ENCODE assay signal across 9 cellular contexts in genomic region chr7:151447901-151448260, GRCh38. TPM values are rescaled to one million over a fixed set of nuclear protein-coding genes. Genes with fewer than 3 reads are reported as not detected.
DNase-seq lines count a peak whose midpoint lies in the region; ATAC-seq and TF ChIP-seq lines count a peak whose summit lies in the region.
"Had no signal": no experiment of that assay in that cellular context is flagged by ENCODE, and none has a peak within 500 bp of the region (broad histone marks: within the 10 kb centered on the region; RNA-seq: fewer than 3 reads in every experiment).

No MANE protein-coding gene starts in this region.

- no peak for ATAC-seq in CD4-positive, CD25-positive, alpha-beta regulatory T cell (ENCODE audit: low read depth in 2 of 2)
- no peak for ATAC-seq in HG02798 (IDR thresholded peaks at IDR 0.05; ENCODE audit: poor library complexity, unreplicated experiment)

- WGBS in esophagus squamous epithelium, 2 donors = 57 to 71% methylated on average over 20 to 26 of the region's 26 CpGs
- 47 to 66% (median 64%) methylated on average over 26 of the region's 26 CpGs for WGBS in ovary, 3 donors

- H3K9me3 Mint-ChIP-seq in CD4-positive, CD25-positive, alpha-beta regulatory T cell = peaks cover 0 to 2% (median 0%) of the 10 kb centered on the region in 7 donors

- H3K36me3 Mint-ChIP-seq in CD4-positive, CD25-positive, alpha-beta regulatory T cell = no peaks in the 10 kb centered on the region

- H3K79me2 ChIP-seq in OCI-LY7 (ENCODE audit: insufficient read depth, low read depth, low read length) = no peaks in the 10 kb centered on the region

- intact Hi-C loops in OCI-LY7 (cut with micrococcal nuclease; ENCODE audit: unreplicated experiment) (loop anchor here (1.0 to 10.0 kb wide), 3 partner anchors 80 to 317 kb away; no protein-coding TSS in a partner anchor), esophagus squamous epithelium (cut with DNase I) (loop anchor here (2.0 kb wide), 1 partner anchor 79 kb away; no protein-coding TSS in a partner anchor), ovary (cut with DNase I) (loop anchor here (1.0 to 5.0 kb wide), 4 partner anchors 79 to 133 kb away; no protein-coding TSS in a partner anchor)

- no peak for TF ChIP-seq EP300 in ovary (IDR thresholded peaks at IDR 0.05)

- no peak overlapping the region for H3K4me3 ChIP-seq in CD4-positive, CD25-positive, alpha-beta regulatory T cell (ENCODE audit: low read depth, low read length)
- H3K4me3 ChIP-seq in OCI-LY7 (ENCODE audit: low read depth, low read length, poor library complexity, severe bottlenecking) = no peak overlapping the region
- peak overlapping the region; percentile 40 to 66 (median 52) for H3K4me3 ChIP-seq in esophagus squamous epithelium
- peak overlapping the region; percentile 52 for H3K4me3 ChIP-seq in ovary
- H3K4me3 ChIP-seq: mucosa of descending colon had no signal

- H3K9me3 ChIP-seq in CD4-positive, CD25-positive, alpha-beta regulatory T cell (ENCODE audit: control insufficient read depth in 2 of 2, low read length in 2 of 2) = no peaks in the 10 kb centered on the region
- H3K9me3 ChIP-seq in OCI-LY7 (ENCODE audit: low read length) (no peaks in the 10 kb centered on the region), esophagus squamous epithelium (no peaks in the 10 kb centered on the region), ovary (no peaks in the 10 kb centered on the region)
- H3K9me3 ChIP-seq: mucosa of descending colon had no signal

- peak overlapping the region; percentile 48 to 89 (median 76) for H3K4me3 Mint-ChIP-seq in CD4-positive, CD25-positive, alpha-beta regulatory T cell

- H3K9me2 ChIP-seq in OCI-LY7 (ENCODE audit: insufficient read depth, low read length) = no peaks in the 10 kb centered on the region

- H4K20me1 ChIP-seq in OCI-LY7 (ENCODE audit: insufficient read depth, low read length) = no peaks in the 10 kb centered on the region

- H3K27me3 Mint-ChIP-seq in CD4-positive, CD25-positive, alpha-beta regulatory T cell = peaks cover 29% of the 10 kb centered on the region

- no peaks in the 10 kb centered on the region for H3K27me3 ChIP-seq in CD4-positive, CD25-positive, alpha-beta regulatory T cell (ENCODE audit: control insufficient read depth, insufficient read depth, low read length)
- H3K27me3 ChIP-seq in esophagus squamous epithelium (peaks cover 0 to 17% (median 0%) of the 10 kb centered on the region in 4 donors), ovary (no peaks in the 10 kb centered on the region)

- TF ChIP-seq POLR2A in esophagus squamous epithelium (IDR thresholded peaks at IDR 0.05) (no peak), ovary (IDR thresholded peaks at IDR 0.05) (no peak)

- no peak overlapping the region for H3K27ac Mint-ChIP-seq in CD4-positive, CD25-positive, alpha-beta regulatory T cell

- no peak for TF ChIP-seq CTCF in OCI-LY7 (conservative IDR thresholded peaks at IDR 0.05; ENCODE audit: low read length)
- no peak for TF ChIP-seq CTCF in esophagus squamous epithelium (IDR thresholded peaks at IDR 0.05)
- no peak for TF ChIP-seq CTCF in ovary (IDR thresholded peaks at IDR 0.05)
- TF ChIP-seq CTCF in GM10248 (IDR thresholded peaks at IDR 0.05; ENCODE audit: control extremely low read depth, extremely low read depth, low read depth, missing control alignments) = no peak

- no peak for DNase-seq in CD4-positive, CD25-positive, alpha-beta regulatory T cell
- DNase-seq in OCI-LY7 (ENCODE audit: low spot score) = no peak
- no peak for DNase-seq in esophagus squamous epithelium (lab: John Stamatoyannopoulos, UW)
- peak in 1 of 5 donors; percentile 21 for DNase-seq in ovary
- no peak for DNase-seq in GM10248 (ENCODE audit: extremely low spot score)
- no peak for DNase-seq in T-helper 9 cell
- DNase-seq in activated CD8-positive, alpha-beta memory T cell treated with anti-CD3 and anti-CD28 coated beads for 24 hours = no peak

- peaks cover 7% of the 10 kb centered on the region for H3K4me1 ChIP-seq in CD4-positive, CD25-positive, alpha-beta regulatory T cell (ENCODE audit: control insufficient read depth, insufficient read depth, low read length, poor library complexity, severe bottlenecking)
- H3K4me1 ChIP-seq in OCI-LY7 (ENCODE audit: insufficient read depth, low read length, poor library complexity, severe bottlenecking) = no peaks in the 10 kb centered on the region
- H3K4me1 ChIP-seq in esophagus squamous epithelium = peaks cover 5 to 17% (median 6%) of the 10 kb centered on the region in 3 donors
- H3K4me1 ChIP-seq in ovary (ENCODE audit: insufficient read depth) = peaks cover 1% of the 10 kb centered on the region

- H3K4me2 ChIP-seq in OCI-LY7 (ENCODE audit: low read length) = peak overlapping the region; percentile 46; the same call in 1 of the 2 replicates

- H2AFZ ChIP-seq in OCI-LY7 (ENCODE audit: low read length) = no peak overlapping the region

- no peaks in the 10 kb centered on the region for H3K36me3 ChIP-seq in CD4-positive, CD25-positive, alpha-beta regulatory T cell (ENCODE audit: control insufficient read depth, insufficient read depth, low read length)
- H3K36me3 ChIP-seq in OCI-LY7 (ENCODE audit: insufficient read depth, low read length) (no peaks in the 10 kb centered on the region), esophagus squamous epithelium (no peaks in the 10 kb centered on the region), ovary (no peaks in the 10 kb centered on the region)

- H3K4me1 Mint-ChIP-seq in CD4-positive, CD25-positive, alpha-beta regulatory T cell = peaks cover 0 to 6% (median 1%) of the 10 kb centered on the region in 4 donors

- H3K27ac ChIP-seq in CD4-positive, CD25-positive, alpha-beta regulatory T cell (ENCODE audit: insufficient read depth, low read length, poor library complexity, severe bottlenecking) = no peak overlapping the region
- no peak overlapping the region for H3K27ac ChIP-seq in OCI-LY7 (ENCODE audit: low read depth, low read length, poor library complexity, severe bottlenecking)
- peak overlapping the region; percentile 32 to 67 (median 62) for H3K27ac ChIP-seq in esophagus squamous epithelium
- H3K27ac ChIP-seq in ovary = peak overlapping the region in 1 of 2 donors; percentile 64

- BruUV-seq in OCI-LY7 (replicated peaks; lab: Mats Ljungman, UMichigan) = no TSS peak

- POLR2A ChIA-PET in OCI-LY7 (lab: Charles Lee) (no interaction called here), GM10248 (lab: Yijun Ruan, JAX) (no interaction called here)

- CTCF ChIA-PET in OCI-LY7 (lab: Charles Lee; ENCODE audit: unreplicated experiment) = interaction anchor here (1.2 kb wide), 1 partner anchor 81 kb away, joined by 3 read pairs; no protein-coding TSS in a partner anchor
- CTCF ChIA-PET in GM10248 (lab: Yijun Ruan, JAX) = interaction anchor here (0.8 to 3.9 kb wide), 35 partner anchors 8 to 324 kb away, joined by 3 to 77 read pairs (median 6); partner anchors contain the start of genes CRYGN and WDR86

RNA-seq across cellular contexts. Expression of gene CRYGN, which starts 7.9 kb away (rescaled TPM):
- total RNA-seq in CD4-positive, CD25-positive, alpha-beta regulatory T cell = 0.39 TPM
- under 1 TPM in 3 of 4 donors, not detected in 1; 0.30 to 0.39 (median 0.38) TPM for polyA plus RNA-seq in CD4-positive, CD25-positive, alpha-beta regulatory T cell
- 0.09 and 0.26 TPM in 2 replicates for total RNA-seq in OCI-LY7 (2014; rRNA removed; shearing (Covaris generic))
- total RNA-seq in OCI-LY7 (2022) (not detected in 2 replicates), esophagus squamous epithelium (under 1 TPM in 1 of 4 donors, not detected in 3; 0.19 TPM), ovary (1 to 10 TPM in 2 of 7 donors, under 1 TPM in 3, not detected in 2; 0.43 to 2.3 (median 0.95) TPM)
- polyA plus RNA-seq in ovary = under 1 TPM; 0.24 to 0.53 TPM

RNA-seq across cellular contexts. Expression of gene WDR86, which starts 38.0 kb away (rescaled TPM):
- 4.8 TPM for total RNA-seq in CD4-positive, CD25-positive, alpha-beta regulatory T cell
- under 1 TPM in 3 of 4 donors, not detected in 1; 0.15 to 0.71 (median 0.31) TPM for polyA plus RNA-seq in CD4-positive, CD25-positive, alpha-beta regulatory T cell
- total RNA-seq in OCI-LY7 (2014; rRNA removed; shearing (Covaris generic)) = 0.13 and 0.44 TPM in 2 replicates
- total RNA-seq in OCI-LY7 (2022) (0.51 and 0.65 TPM in 2 replicates), esophagus squamous epithelium (1 to 10 TPM in 2 of 4 donors, under 1 TPM in 2; 0.53 to 4.6 (median 1.5) TPM), ovary (10 to 100 TPM in 5 of 7 donors, 1 to 10 TPM in 2; 1.2 to 43.4 (median 19.4) TPM)
- polyA plus RNA-seq in ovary = 1 to 10 TPM in 1 of 2 donors, under 1 TPM in 1; 0.77 to 3.1 TPM

Comparison
In these comparisons a context has a peak if more than half of its experiments do, and no peak if none do; other contexts are left out.
1. H3K27ac ChIP-seq: peak in esophagus squamous epithelium (4 of 4); none in CD4-positive, CD25-positive, alpha-beta regulatory T cell (single experiment) and OCI-LY7 (single experiment).
2. H3K4me3 ChIP-seq: peak in esophagus squamous epithelium (4 of 4) and ovary (single experiment); none in CD4-positive, CD25-positive, alpha-beta regulatory T cell (single experiment) and OCI-LY7 (single experiment).